ENCODE assay signal across 10 cellular contexts in genomic region chr19:38830039-38830733, GRCh38. TPM values are rescaled to one million over a fixed set of nuclear protein-coding genes. Genes with fewer than 3 reads are reported as not detected.
DNase-seq lines count a peak whose midpoint lies in the region; ATAC-seq and TF ChIP-seq lines count a peak whose summit lies in the region.
"Had no signal": no experiment of that assay in that cellular context is flagged by ENCODE, and none has a peak within 500 bp of the region (broad histone marks: within the 10 kb centered on the region; RNA-seq: fewer than 3 reads in every experiment).

No MANE protein-coding gene starts in this region.

- no peaks in the 10 kb centered on the region for H3K27me3 Mint-ChIP-seq in activated CD4-positive, alpha-beta T cell treated with anti-CD3 and anti-CD28 coated beads, Interleukin-2, amount 10 ng/mL, durations not matched to agents 24 days and 14 days
- H3K27me3 Mint-ChIP-seq in activated B cell treated with CpG ODN at 0.5 μM for 24 hours: no peaks in the 10 kb centered on the region
- H3K27me3 Mint-ChIP-seq in stimulated activated memory B cell treated with anti-CD40 and anti-IgM and Interleukin-4, amounts not matched to agents 10 μg/mL and 1 μg/mL and 100 μg/mL, for 72 hours: no peaks in the 10 kb centered on the region

- H3K4me3 Mint-ChIP-seq in activated CD4-positive, alpha-beta T cell treated with anti-CD3 and anti-CD28 coated beads, Interleukin-2, amount 10 ng/mL, durations not matched to agents 24 days and 14 days: peak overlapping the region; percentile 99
- peak overlapping the region; percentile 94 for H3K4me3 Mint-ChIP-seq in activated B cell treated with CpG ODN at 0.5 μM for 24 hours
- H3K4me3 Mint-ChIP-seq in stimulated activated memory B cell treated with anti-CD40 and anti-IgM and Interleukin-4, amounts not matched to agents 10 μg/mL and 1 μg/mL and 100 μg/mL, for 72 hours: peak overlapping the region; percentile 97

- intact Hi-C loops in activated CD4-positive, alpha-beta T cell treated with anti-CD3 and anti-CD28 coated beads, Interleukin-2, amount 10 ng/mL, durations not matched to agents 24 days and 14 days (cut with micrococcal nuclease): loop anchor here (5.0 kb wide), 2 partner anchors 47 to 98 kb away; partner anchors contain the start of gene RINL
- intact Hi-C loops in activated B cell treated with CpG ODN at 0.5 μM for 24 hours (cut with micrococcal nuclease): loop anchor here (2.0 to 5.0 kb wide), 3 partner anchors 49 to 93 kb away; partner anchors contain the start of gene RINL

- POLR2A ChIA-PET in activated B cell treated with CpG ODN at 0.5 μM for 24 hours (lab: Charles Lee): interaction anchor here (0.6 to 7.7 kb wide), 4 partner anchors 19 to 65 kb away, joined by 7 to 118 read pairs (median 24); partner anchors contain the start of gene HNRNPL

- H3K36me3 Mint-ChIP-seq in activated CD4-positive, alpha-beta T cell treated with anti-CD3 and anti-CD28 coated beads, Interleukin-2, amount 10 ng/mL, durations not matched to agents 24 days and 14 days (ENCODE audit: low read depth): peaks cover 30% of the 10 kb centered on the region
- peaks cover 54% of the 10 kb centered on the region for H3K36me3 Mint-ChIP-seq in activated B cell treated with CpG ODN at 0.5 μM for 24 hours (ENCODE audit: low read depth)
- peaks cover 34% of the 10 kb centered on the region for H3K36me3 Mint-ChIP-seq in stimulated activated memory B cell treated with anti-CD40 and anti-IgM and Interleukin-4, amounts not matched to agents 10 μg/mL and 1 μg/mL and 100 μg/mL, for 72 hours

- ATAC-seq in activated B cell treated with CpG ODN at 0.5 μM for 24 hours (ENCODE audit: low read depth) (no peak), GM21576 (IDR thresholded peaks at IDR 0.05; ENCODE audit: unreplicated experiment) (no peak), HG03045 (IDR thresholded peaks at IDR 0.05; ENCODE audit: unreplicated experiment) (no peak)
- no peak for ATAC-seq in stimulated activated memory B cell treated with anti-CD40 and anti-IgM and Interleukin-4, amounts not matched to agents 10 μg/mL and 1 μg/mL and 100 μg/mL, for 72 hours

- H3K4me1 Mint-ChIP-seq in activated CD4-positive, alpha-beta T cell treated with anti-CD3 and anti-CD28 coated beads, Interleukin-2, amount 10 ng/mL, durations not matched to agents 24 days and 14 days: peaks cover 20% of the 10 kb centered on the region
- peaks cover 31% of the 10 kb centered on the region for H3K4me1 Mint-ChIP-seq in activated B cell treated with CpG ODN at 0.5 μM for 24 hours
- H3K4me1 Mint-ChIP-seq in stimulated activated memory B cell treated with anti-CD40 and anti-IgM and Interleukin-4, amounts not matched to agents 10 μg/mL and 1 μg/mL and 100 μg/mL, for 72 hours: peaks cover 44% of the 10 kb centered on the region

- peak overlapping the region; percentile 8 for H3K27ac Mint-ChIP-seq in activated CD4-positive, alpha-beta T cell treated with anti-CD3 and anti-CD28 coated beads, Interleukin-2, amount 10 ng/mL, durations not matched to agents 24 days and 14 days
- H3K27ac Mint-ChIP-seq in activated B cell treated with CpG ODN at 0.5 μM for 24 hours: no peak overlapping the region
- H3K27ac Mint-ChIP-seq in stimulated activated memory B cell treated with anti-CD40 and anti-IgM and Interleukin-4, amounts not matched to agents 10 μg/mL and 1 μg/mL and 100 μg/mL, for 72 hours: peak overlapping the region; percentile 99

- CTCF ChIA-PET in activated B cell treated with CpG ODN at 0.5 μM for 24 hours (lab: Charles Lee): no interaction called here

- H3K4me3 ChIP-seq in fibroblast of the aortic adventitia (ENCODE audit: low read depth, low read length): no peak overlapping the region

- TF ChIP-seq CTCF in activated B cell treated with CpG ODN at 0.5 μM for 24 hours (IDR thresholded peaks at IDR 0.05) (no peak), fibroblast of the aortic adventitia (IDR thresholded peaks at IDR 0.05; ENCODE audit: insufficient read depth, low read length) (no peak)

- no peaks in the 10 kb centered on the region for H3K9me3 Mint-ChIP-seq in activated CD4-positive, alpha-beta T cell treated with anti-CD3 and anti-CD28 coated beads, Interleukin-2, amount 10 ng/mL, durations not matched to agents 24 days and 14 days
- H3K9me3 Mint-ChIP-seq in activated B cell treated with CpG ODN at 0.5 μM for 24 hours: no peaks in the 10 kb centered on the region
- H3K9me3 Mint-ChIP-seq in stimulated activated memory B cell treated with anti-CD40 and anti-IgM and Interleukin-4, amounts not matched to agents 10 μg/mL and 1 μg/mL and 100 μg/mL, for 72 hours: no peaks in the 10 kb centered on the region

- DNase-seq in activated CD4-positive, alpha-beta T cell treated with anti-CD3 and anti-CD28 coated beads, Interleukin-2, amount 10 ng/mL, durations not matched to agents 24 days and 14 days: no peak
- DNase-seq in activated CD4-positive, alpha-beta T cell treated with anti-CD3 and anti-CD28 coated beads for 4 hours: no peak
- no peak for DNase-seq in activated B cell treated with CpG ODN at 0.5 μM for 24 hours
- DNase-seq in fibroblast of the aortic adventitia (ENCODE audit: low read depth): peak; percentile 37
- DNase-seq in NCI-H226: no peak

RNA-seq across cellular contexts. Expression of gene ECH1, which starts 1.4 kb away (rescaled TPM):
- total RNA-seq in activated CD4-positive, alpha-beta T cell treated with anti-CD3 and anti-CD28 coated beads, Interleukin-2, amount 10 ng/mL, durations not matched to agents 24 days and 14 days: 129 and 130 TPM in 2 replicates
- total RNA-seq in activated B cell treated with CpG ODN at 0.5 μM for 24 hours (152 and 164 TPM in 2 replicates), fibroblast of the aortic adventitia (ENCODE audit: low replicate concordance) (22.0 and 27.1 TPM in 2 replicates)

RNA-seq across cellular contexts. Expression of gene LGALS4, which starts 17.4 kb away (rescaled TPM):
- 1.3 and 1.7 TPM in 2 replicates for total RNA-seq in activated CD4-positive, alpha-beta T cell treated with anti-CD3 and anti-CD28 coated beads, Interleukin-2, amount 10 ng/mL, durations not matched to agents 24 days and 14 days
- total RNA-seq in activated B cell treated with CpG ODN at 0.5 μM for 24 hours: 2.7 and 4.5 TPM in 2 replicates
- 0.82 TPM in 1 of 2 replicates, not detected in the other for total RNA-seq in fibroblast of the aortic adventitia (ENCODE audit: low replicate concordance)

RNA-seq across cellular contexts. Expression of gene HNRNPL, which starts 19.6 kb away (rescaled TPM):
- 686 and 695 TPM in 2 replicates for total RNA-seq in activated CD4-positive, alpha-beta T cell treated with anti-CD3 and anti-CD28 coated beads, Interleukin-2, amount 10 ng/mL, durations not matched to agents 24 days and 14 days
- 528 and 546 TPM in 2 replicates for total RNA-seq in activated B cell treated with CpG ODN at 0.5 μM for 24 hours
- total RNA-seq in fibroblast of the aortic adventitia (ENCODE audit: low replicate concordance): 122 and 254 TPM in 2 replicates

RNA-seq across cellular contexts. Expression of gene LGALS7B, which starts 41.2 kb away (rescaled TPM):
- total RNA-seq in activated CD4-positive, alpha-beta T cell treated with anti-CD3 and anti-CD28 coated beads, Interleukin-2, amount 10 ng/mL, durations not matched to agents 24 days and 14 days: not detected in 2 replicates
- total RNA-seq in activated B cell treated with CpG ODN at 0.5 μM for 24 hours (not detected in 2 replicates), fibroblast of the aortic adventitia (ENCODE audit: low replicate concordance) (not detected in 2 replicates)
- total RNA-seq: cardiac muscle cell; T-helper 1 cell treated with Interleukin-12 subunit alpha and Interleukin-12 subunit beta and Interleukin-4 antibody, amounts not matched to agents 30 ng/mL and 1 ng/mL, for 36 hours had no signal

RNA-seq across cellular contexts. Expression of gene RINL, which starts 47.9 kb away (rescaled TPM):
- 62.7 and 68.9 TPM in 2 replicates for total RNA-seq in activated CD4-positive, alpha-beta T cell treated with anti-CD3 and anti-CD28 coated beads, Interleukin-2, amount 10 ng/mL, durations not matched to agents 24 days and 14 days
- total RNA-seq in activated B cell treated with CpG ODN at 0.5 μM for 24 hours (53.5 and 65.0 TPM in 2 replicates), fibroblast of the aortic adventitia (ENCODE audit: low replicate concordance) (0.81 and 1.3 TPM in 2 replicates)
